Comparison of ENCODE assay signal across 8 cellular contexts in genomic region chr5:154640216-154640831, GRCh38.
A peak's percentile ranks its signal among the peaks of the same experiment; 100 is the strongest.
DNase-seq lines count a peak whose midpoint lies in the region; FAIRE-seq and TF ChIP-seq lines count a peak whose summit lies in the region.
"Not testable (repeated sequence)": the region's sequence is repeated elsewhere in the genome, so short reads cannot be mapped to it uniquely, and the experiment has no call there.

No MANE protein-coding gene starts in this region.

- not testable (repeated sequence) for H3K36me3 Mint-ChIP-seq in CD14-positive monocyte

- not testable (repeated sequence) for H3K4me2 ChIP-seq in fibroblast of lung (ENCODE audit: extremely low read depth, insufficient read depth, low read length)

- peaks cover 4 to 15% (median 9%) of the 10 kb centered on the region in 7 donors for H3K9me3 Mint-ChIP-seq in CD14-positive monocyte

- TF ChIP-seq CTCF in CD14-positive monocyte (IDR thresholded peaks at IDR 0.05) = peak; percentile 54
- TF ChIP-seq CTCF in astrocyte of the spinal cord (IDR thresholded peaks at IDR 0.05; ENCODE audit: low read depth, low read length) = peak; percentile 36
- TF ChIP-seq CTCF in fibroblast of lung (conservative IDR thresholded peaks at IDR 0.05 in 1 of 2, IDR thresholded peaks at IDR 0.05 in 1 of 2; ENCODE audit: low read depth in 1 of 2, low read length in 2 of 2) = peak; percentile 42 to 48

- not testable (repeated sequence) for H3K4me3 Mint-ChIP-seq in CD14-positive monocyte

- not testable (repeated sequence) for H3K9me3 ChIP-seq in fibroblast of lung (ENCODE audit: control insufficient read depth, insufficient read depth, low read depth, low read length)

- not testable (repeated sequence) for H3K4me3 ChIP-seq in astrocyte of the spinal cord (ENCODE audit: low read depth, low read length); fibroblast of lung (replicated peaks in 1 of 4; ENCODE audit: control extremely low read depth in 1 of 4, insufficient read depth in 1 of 4, low read depth in 3 of 4, low read length in 4 of 4)

- not testable (repeated sequence) for H3K79me2 ChIP-seq in fibroblast of lung (ENCODE audit: control insufficient read depth, insufficient read depth, low read length)

- DNase-seq in CD14-positive monocyte (ENCODE audit: low spot score); GM19239 (ENCODE audit: insufficient read length, low spot score): not testable (repeated sequence)
- DNase-seq in NCI-H146 treated with DMSO at 0.1 percent for 48 hours (lab: John Stamatoyannopoulos, UW; ENCODE audit: unreplicated experiment) (peak; percentile 10), RPMI7951 (ENCODE audit: low read depth) (peak; percentile 8), astrocyte of the spinal cord (ENCODE audit: low read depth, low spot score) (peak; percentile 18), fibroblast of lung (ENCODE audit: low read depth in 2 of 2) (peak in 1 of 2 donors; percentile 49), lung microvascular endothelial cell (ENCODE audit: low read depth in 2 of 2) (peak; percentile 24 to 35), superior temporal gyrus (ENCODE audit: extremely low spot score) (peak; percentile 61)

- H2AFZ ChIP-seq in fibroblast of lung (ENCODE audit: low read length) = not testable (repeated sequence)

- not testable (repeated sequence) for H3K4me1 Mint-ChIP-seq in CD14-positive monocyte

- not testable (repeated sequence) for H3K27me3 ChIP-seq in fibroblast of lung (ENCODE audit: control insufficient read depth, insufficient read depth, low read length)

- FAIRE-seq in GM19239 (lab: Jason Lieb, UNC) = peak; percentile 23

- in situ Hi-C loops in astrocyte of the spinal cord (cut with HindIII; ENCODE audit: low sequenced_read_pairs) = not testable (repeated sequence)

- not testable (repeated sequence) for H3K27ac ChIP-seq in fibroblast of lung (ENCODE audit: insufficient read depth, low read length)

- not testable (repeated sequence) for H4K20me1 ChIP-seq in fibroblast of lung (ENCODE audit: control insufficient read depth, extremely low read depth, insufficient read depth, low read length)

- intact Hi-C loops in CD14-positive monocyte (cut with micrococcal nuclease) = loop anchor here (2.0 to 10.0 kb wide), 2 partner anchors 174 to 176 kb away; no protein-coding TSS in a partner anchor

- not testable (repeated sequence) for H3K27ac Mint-ChIP-seq in CD14-positive monocyte

- not testable (repeated sequence) for H3K4me1 ChIP-seq in fibroblast of lung (ENCODE audit: control insufficient read depth, extremely low read depth, insufficient read depth, low read length)

- H3K36me3 ChIP-seq in fibroblast of lung (ENCODE audit: control insufficient read depth, insufficient read depth, low read length) = not testable (repeated sequence)

- H3K9ac ChIP-seq in fibroblast of lung (ENCODE audit: insufficient read depth, low read length) = not testable (repeated sequence)

- H3K27me3 Mint-ChIP-seq in CD14-positive monocyte (ENCODE audit: low read depth in 3 of 3) = not testable (repeated sequence)
